ENCODE assay signal across 10 cellular contexts in the genomic region with DNA sequence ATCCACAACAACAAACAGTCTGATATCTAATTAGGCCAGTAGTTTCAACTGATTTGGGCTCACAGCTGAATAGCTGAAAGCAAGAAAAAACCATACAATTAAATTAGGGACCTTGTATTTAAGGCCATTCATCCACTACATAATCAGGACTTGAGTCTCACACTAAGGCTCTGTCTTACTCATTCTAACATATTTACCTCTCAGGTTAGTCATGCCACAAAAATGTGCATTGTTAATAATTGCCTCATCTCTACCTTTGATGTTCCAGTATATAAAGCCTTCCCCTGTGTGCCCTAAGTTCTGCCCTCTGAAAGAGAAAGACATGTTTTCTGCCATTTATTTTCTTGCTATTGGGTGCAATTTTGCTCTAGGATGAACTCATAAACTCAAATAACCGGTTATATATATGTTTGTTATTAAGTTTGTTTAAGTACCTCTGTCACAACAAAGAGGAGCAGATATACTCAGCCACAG. TPM values are rescaled to one million over a fixed set of nuclear protein-coding genes. Genes with fewer than 3 reads are reported as not detected.
DNase-seq lines count a peak whose midpoint lies in the region; ATAC-seq, FAIRE-seq and TF ChIP-seq lines count a peak whose summit lies in the region.
"Had no signal": no experiment of that assay in that cellular context is flagged by ENCODE, and none has a peak within 500 bp of the region (broad histone marks: within the 10 kb centered on the region; RNA-seq: fewer than 3 reads in every experiment).

No MANE protein-coding gene starts in this region.

- 95 to 97% methylated on average over 1 of the region's 1 CpG for WGBS in testis, 2 donors

- H3K36me3 ChIP-seq in bronchial epithelial cell (ENCODE audit: control insufficient read depth, insufficient read depth, low read length) (no peaks in the 10 kb centered on the region), testis (ENCODE audit: low read depth, missing control alignments) (no peaks in the 10 kb centered on the region)

- no peak for FAIRE-seq in bronchial epithelial cell (lab: Jason Lieb, UNC)

- TF ChIP-seq POLR2A in testis (IDR thresholded peaks at IDR 0.05), result no peak

- DNase-seq in AG20443 (ENCODE audit: low spot score) (peak; percentile 9), bronchial epithelial cell (ENCODE audit: low read depth) (peak; percentile 99), mesothelial cell of epicardium (ENCODE audit: low spot score in 2 of 2, unreplicated experiment in 2 of 2) (no peak), left colon (no peak), testis (no peak)
- DNase-seq in activated T-helper 1 cell treated with anti-CD3 and anti-CD28 coated beads, Interleukin-12 subunit alpha, Interleukin-12 subunit beta, Interleukin-2, Interleukin-4 antibody, amounts not matched to agents 30 ng/mL and 10 ng/mL and 1 ng/mL, durations not matched to agents 14 hours and 24 hours and 36 hours (ENCODE audit: low spot score), result no peak
- DNase-seq: DMS79 treated with DMSO at 0.1 percent for 48 hours had no signal

- no peaks in the 10 kb centered on the region for H3K27me3 ChIP-seq in bronchial epithelial cell (ENCODE audit: control insufficient read depth, insufficient read depth, low read length)
- H3K27me3 ChIP-seq in testis, result no peaks in the 10 kb centered on the region

- H3K27ac Mint-ChIP-seq in IgD-negative memory B cell (peak overlapping the region; percentile 2 to 54 (median 29)), mesothelial cell of epicardium (peak overlapping the region; percentile 92)
- no peak overlapping the region for H3K27ac Mint-ChIP-seq in activated T-helper 1 cell treated with anti-CD3 and anti-CD28 coated beads, Interleukin-12 subunit alpha, Interleukin-12 subunit beta, Interleukin-2, Interleukin-4 antibody, amounts not matched to agents 30 ng/mL and 10 ng/mL and 1 ng/mL, durations not matched to agents 14 hours and 24 hours and 36 hours

- peaks cover 28 to 30% (median 28%) of the 10 kb centered on the region in 3 donors for H3K4me1 Mint-ChIP-seq in IgD-negative memory B cell
- H3K4me1 Mint-ChIP-seq in mesothelial cell of epicardium, result peaks cover 34% of the 10 kb centered on the region
- H3K4me1 Mint-ChIP-seq in activated T-helper 1 cell treated with anti-CD3 and anti-CD28 coated beads, Interleukin-12 subunit alpha, Interleukin-12 subunit beta, Interleukin-2, Interleukin-4 antibody, amounts not matched to agents 30 ng/mL and 10 ng/mL and 1 ng/mL, durations not matched to agents 14 hours and 24 hours and 36 hours (ENCODE audit: low read depth), result peaks cover 19% of the 10 kb centered on the region

- intact Hi-C loops in left colon (cut with DNase I, micrococcal nuclease), result no loop called here
- intact Hi-C loops in testis (cut with DNase I; ENCODE audit: low total_unique reads), result no loop called here
- intact Hi-C loops in activated T-helper 1 cell treated with anti-CD3 and anti-CD28 coated beads, Interleukin-12 subunit alpha, Interleukin-12 subunit beta, Interleukin-2, Interleukin-4 antibody, amounts not matched to agents 30 ng/mL and 10 ng/mL and 1 ng/mL, durations not matched to agents 14 hours and 24 hours and 36 hours (cut with micrococcal nuclease), result no loop called here

- ATAC-seq in left colon (no peak), GM21529 (IDR thresholded peaks at IDR 0.05; ENCODE audit: unreplicated experiment) (no peak)

- H3K9me3 ChIP-seq in testis, result no peaks in the 10 kb centered on the region

- H3K4me3 ChIP-seq in bronchial epithelial cell (ENCODE audit: low read depth, low read length) (no peak overlapping the region), testis (no peak overlapping the region)

- H3K9me3 Mint-ChIP-seq in IgD-negative memory B cell (peaks cover 2 to 12% (median 4%) of the 10 kb centered on the region in 3 donors), mesothelial cell of epicardium (peaks cover 20% of the 10 kb centered on the region)
- peaks cover 12% of the 10 kb centered on the region for H3K9me3 Mint-ChIP-seq in activated T-helper 1 cell treated with anti-CD3 and anti-CD28 coated beads, Interleukin-12 subunit alpha, Interleukin-12 subunit beta, Interleukin-2, Interleukin-4 antibody, amounts not matched to agents 30 ng/mL and 10 ng/mL and 1 ng/mL, durations not matched to agents 14 hours and 24 hours and 36 hours

- H3K27me3 Mint-ChIP-seq in IgD-negative memory B cell, result no peaks in the 10 kb centered on the region
- no peaks in the 10 kb centered on the region for H3K27me3 Mint-ChIP-seq in mesothelial cell of epicardium (ENCODE audit: low read depth)
- H3K27me3 Mint-ChIP-seq in activated T-helper 1 cell treated with anti-CD3 and anti-CD28 coated beads, Interleukin-12 subunit alpha, Interleukin-12 subunit beta, Interleukin-2, Interleukin-4 antibody, amounts not matched to agents 30 ng/mL and 10 ng/mL and 1 ng/mL, durations not matched to agents 14 hours and 24 hours and 36 hours (ENCODE audit: insufficient read depth), result no peaks in the 10 kb centered on the region

- no peaks in the 10 kb centered on the region for H3K4me1 ChIP-seq in testis

- H3K36me3 Mint-ChIP-seq in IgD-negative memory B cell (peaks cover 13% of the 10 kb centered on the region), mesothelial cell of epicardium (peaks cover 3% of the 10 kb centered on the region)
- peaks cover 12% of the 10 kb centered on the region for H3K36me3 Mint-ChIP-seq in activated T-helper 1 cell treated with anti-CD3 and anti-CD28 coated beads, Interleukin-12 subunit alpha, Interleukin-12 subunit beta, Interleukin-2, Interleukin-4 antibody, amounts not matched to agents 30 ng/mL and 10 ng/mL and 1 ng/mL, durations not matched to agents 14 hours and 24 hours and 36 hours (ENCODE audit: low read depth)

- H3K4me3 Mint-ChIP-seq in IgD-negative memory B cell (no peak overlapping the region), mesothelial cell of epicardium (no peak overlapping the region)
- no peak overlapping the region for H3K4me3 Mint-ChIP-seq in activated T-helper 1 cell treated with anti-CD3 and anti-CD28 coated beads, Interleukin-12 subunit alpha, Interleukin-12 subunit beta, Interleukin-2, Interleukin-4 antibody, amounts not matched to agents 30 ng/mL and 10 ng/mL and 1 ng/mL, durations not matched to agents 14 hours and 24 hours and 36 hours

- TF ChIP-seq CTCF in bronchial epithelial cell (IDR thresholded peaks at IDR 0.05; ENCODE audit: insufficient read depth, low read length, severe bottlenecking), result no peak
- TF ChIP-seq CTCF in mesothelial cell of epicardium (IDR thresholded peaks at IDR 0.05; ENCODE audit: unreplicated experiment), result no peak
- TF ChIP-seq CTCF in testis (IDR thresholded peaks at IDR 0.05), result no peak

- no peak overlapping the region for H3K27ac ChIP-seq in testis
- H3K27ac ChIP-seq: HL-60 had no signal

RNA-seq across cellular contexts. Expression of a gene that starts 5.3 kb away (rescaled TPM):
- polyA plus RNA-seq in IgD-negative memory B cell (69.5 TPM), testis (ENCODE audit: insufficient read depth, low read depth, low replicate concordance) (9.1 TPM)
- total RNA-seq in bronchial epithelial cell (30.3 and 31.1 TPM in 2 replicates), mesothelial cell of epicardium (32.7 to 36.9 TPM (median 36.8 TPM) in 3 replicates), left colon (10 to 100 TPM; 30.6 to 35.8 TPM), testis (10 to 100 TPM; 17.9 to 20.4 TPM)
- total RNA-seq in activated T-helper 1 cell treated with anti-CD3 and anti-CD28 coated beads, Interleukin-12 subunit alpha, Interleukin-12 subunit beta, Interleukin-2, Interleukin-4 antibody, amounts not matched to agents 30 ng/mL and 10 ng/mL and 1 ng/mL, durations not matched to agents 14 hours and 24 hours and 36 hours, result 35.8 and 41.4 TPM in 2 replicates

Comparison
In these comparisons a context has a peak if more than half of its experiments do, and no peak if none do; other contexts are left out.
1. DNase-seq: peak in AG20443 (single experiment) and bronchial epithelial cell (single experiment); none in mesothelial cell of epicardium (0 of 2), left colon (0 of 2), testis (single experiment) and activated T-helper 1 cell treated with anti-CD3 and anti-CD28 coated beads, Interleukin-12 subunit alpha, Interleukin-12 subunit beta, Interleukin-2, Interleukin-4 antibody, amounts not matched to agents 30 ng/mL and 10 ng/mL and 1 ng/mL, durations not matched to agents 14 hours and 24 hours and 36 hours (single experiment).